Comparison of ENCODE assay signal across 1 cellular context in the genomic region with DNA sequence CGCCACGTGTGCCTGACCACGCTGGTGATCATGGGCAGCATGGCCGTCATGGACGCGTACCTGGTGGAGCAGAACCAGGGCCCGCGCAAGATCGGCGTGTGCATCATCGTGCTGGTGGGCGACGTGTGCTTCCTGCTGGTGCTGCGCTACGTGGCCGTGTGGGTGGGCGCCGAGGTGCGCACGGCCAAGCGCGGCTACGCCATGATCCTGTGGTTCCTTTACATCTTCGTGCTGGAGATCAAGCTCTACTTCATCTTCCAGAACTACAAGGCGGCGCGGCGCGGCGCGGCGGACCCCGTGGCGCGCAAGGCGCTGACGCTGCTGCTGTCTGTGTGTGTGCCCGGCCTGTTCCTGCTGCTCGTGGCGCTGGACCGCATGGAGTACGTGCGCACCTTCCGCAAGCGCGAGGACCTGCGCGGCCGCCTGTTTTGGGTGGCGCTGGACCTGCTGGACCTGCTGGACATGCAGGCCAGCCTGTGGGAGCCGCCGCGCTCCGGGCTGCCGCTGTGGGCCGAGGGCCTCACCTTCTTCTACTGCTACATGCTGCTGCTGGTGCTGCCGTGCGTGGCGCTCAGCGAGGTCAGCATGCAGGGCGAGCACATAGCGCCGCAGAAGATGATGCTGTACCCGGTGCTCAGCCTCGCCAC.
TF ChIP-seq lines count a peak whose summit lies in the region.

No MANE protein-coding gene starts in this region.

TF ChIP-seq in HepG2, 621 proteins besides CTCF, POLR2A, EP300 and RAD21 (continues in another document):
- TF ChIP-seq, protein P1, sequence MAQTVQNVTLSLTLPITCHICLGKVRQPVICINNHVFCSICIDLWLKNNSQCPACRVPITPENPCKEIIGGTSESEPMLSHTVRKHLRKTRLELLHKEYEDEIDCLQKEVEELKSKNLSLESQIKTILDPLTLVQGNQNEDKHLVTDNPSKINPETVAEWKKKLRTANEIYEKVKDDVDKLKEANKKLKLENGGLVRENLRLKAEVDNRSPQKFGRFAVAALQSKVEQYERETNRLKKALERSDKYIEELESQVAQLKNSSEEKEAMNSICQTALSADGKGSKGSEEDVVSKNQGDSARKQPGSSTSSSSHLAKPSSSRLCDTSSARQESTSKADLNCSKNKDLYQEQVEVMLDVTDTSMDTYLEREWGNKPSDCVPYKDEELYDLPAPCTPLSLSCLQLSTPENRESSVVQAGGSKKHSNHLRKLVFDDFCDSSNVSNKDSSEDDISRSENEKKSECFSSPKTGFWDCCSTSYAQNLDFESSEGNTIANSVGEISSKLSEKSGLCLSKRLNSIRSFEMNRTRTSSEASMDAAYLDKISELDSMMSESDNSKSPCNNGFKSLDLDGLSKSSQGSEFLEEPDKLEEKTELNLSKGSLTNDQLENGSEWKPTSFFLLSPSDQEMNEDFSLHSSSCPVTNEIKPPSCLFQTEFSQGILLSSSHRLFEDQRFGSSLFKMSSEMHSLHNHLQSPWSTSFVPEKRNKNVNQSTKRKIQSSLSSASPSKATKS (CRISPR knock-in tag; IDR thresholded peaks at IDR 0.05), result no peak
- TF ChIP-seq ZNF83 (CRISPR knock-in tag; IDR thresholded peaks at IDR 0.05; ENCODE audit: borderline replicate concordance) (0 out of 2 replicates have a peak, but pooled peaks have one; percentile 18), HES4 (CRISPR knock-in tag; IDR thresholded peaks at IDR 0.05; ENCODE audit: borderline replicate concordance) (no peak), GTF3A (CRISPR knock-in tag; conservative IDR thresholded peaks at IDR 0.05) (no peak), CAMTA2 (CRISPR knock-in tag; IDR thresholded peaks at IDR 0.05; ENCODE audit: borderline replicate concordance) (no peak), DNMT1 (CRISPR knock-in tag; IDR thresholded peaks at IDR 0.05) (peak; percentile 14; the same call in 1 of the 2 replicates), HNRNPUL1 (IDR thresholded peaks at IDR 0.05; ENCODE audit: low read depth, low read length) (no peak), TBL1XR1 (IDR thresholded peaks at IDR 0.05; ENCODE audit: borderline replicate concordance, low read length, partially characterized antibody) (no peak), ZNF546 (CRISPR knock-in tag; conservative IDR thresholded peaks at IDR 0.05) (no peak), TP53 (CRISPR knock-in tag; conservative IDR thresholded peaks at IDR 0.05) (no peak), ZNF549 (CRISPR knock-in tag; IDR thresholded peaks at IDR 0.05) (no peak), MIER3 (CRISPR knock-in tag; IDR thresholded peaks at IDR 0.05; ENCODE audit: borderline replicate concordance) (no peak), MAZ (IDR thresholded peaks at IDR 0.05; ENCODE audit: borderline replicate concordance, low read depth, low read length) (no peak), MAZ (CRISPR knock-in tag; IDR thresholded peaks at IDR 0.05; ENCODE audit: low read depth) (0 out of 2 replicates have a peak, but pooled peaks have one; percentile 1), ZNF883 (CRISPR knock-in tag; IDR thresholded peaks at IDR 0.05; ENCODE audit: not compliant biosample characterization) (peak; percentile 16), WIZ (CRISPR knock-in tag; IDR thresholded peaks at IDR 0.05) (no peak), HOXA3 (CRISPR knock-in tag; IDR thresholded peaks at IDR 0.05) (peak; percentile 54; the same call in 1 of the 2 replicates), AGO1 (IDR thresholded peaks at IDR 0.05; ENCODE audit: low read depth, low read length, poor library complexity, severe bottlenecking) (no peak), ZBTB38 (CRISPR knock-in tag; IDR thresholded peaks at IDR 0.05) (peak; percentile 92), ZNF577 (CRISPR knock-in tag; IDR thresholded peaks at IDR 0.05; ENCODE audit: borderline replicate concordance, low read depth) (no peak), CREB1 (IDR thresholded peaks at IDR 0.05) (no peak), CREB1 (CRISPR knock-in tag; IDR thresholded peaks at IDR 0.05) (no peak), KDM5A (IDR thresholded peaks at IDR 0.05; ENCODE audit: borderline replicate concordance, low read length) (no peak), TCF7L2 (IDR thresholded peaks at IDR 0.05; ENCODE audit: low read depth, low read length) (no peak), SIN3A (IDR thresholded peaks at IDR 0.05; ENCODE audit: borderline replicate concordance, low read depth, low read length) (no peak), MXD4 (CRISPR knock-in tag; IDR thresholded peaks at IDR 0.05) (no peak), ZNF343 (CRISPR knock-in tag; IDR thresholded peaks at IDR 0.05) (no peak), ZMYM4 (CRISPR knock-in tag; IDR thresholded peaks at IDR 0.05) (no peak), ZNF501 (CRISPR knock-in tag; IDR thresholded peaks at IDR 0.05) (no peak), SRY (CRISPR knock-in tag; IDR thresholded peaks at IDR 0.05) (no peak), HNRNPH1 (optimal IDR thresholded peaks at IDR 0.05; ENCODE audit: low read depth, low read length) (no peak)
- TF ChIP-seq, protein P2, sequence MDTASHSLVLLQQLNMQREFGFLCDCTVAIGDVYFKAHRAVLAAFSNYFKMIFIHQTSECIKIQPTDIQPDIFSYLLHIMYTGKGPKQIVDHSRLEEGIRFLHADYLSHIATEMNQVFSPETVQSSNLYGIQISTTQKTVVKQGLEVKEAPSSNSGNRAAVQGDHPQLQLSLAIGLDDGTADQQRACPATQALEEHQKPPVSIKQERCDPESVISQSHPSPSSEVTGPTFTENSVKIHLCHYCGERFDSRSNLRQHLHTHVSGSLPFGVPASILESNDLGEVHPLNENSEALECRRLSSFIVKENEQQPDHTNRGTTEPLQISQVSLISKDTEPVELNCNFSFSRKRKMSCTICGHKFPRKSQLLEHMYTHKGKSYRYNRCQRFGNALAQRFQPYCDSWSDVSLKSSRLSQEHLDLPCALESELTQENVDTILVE (CRISPR knock-in tag; IDR thresholded peaks at IDR 0.05), result no peak
- TF ChIP-seq, protein P3, sequence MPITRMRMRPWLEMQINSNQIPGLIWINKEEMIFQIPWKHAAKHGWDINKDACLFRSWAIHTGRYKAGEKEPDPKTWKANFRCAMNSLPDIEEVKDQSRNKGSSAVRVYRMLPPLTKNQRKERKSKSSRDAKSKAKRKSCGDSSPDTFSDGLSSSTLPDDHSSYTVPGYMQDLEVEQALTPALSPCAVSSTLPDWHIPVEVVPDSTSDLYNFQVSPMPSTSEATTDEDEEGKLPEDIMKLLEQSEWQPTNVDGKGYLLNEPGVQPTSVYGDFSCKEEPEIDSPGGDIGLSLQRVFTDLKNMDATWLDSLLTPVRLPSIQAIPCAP (CRISPR knock-in tag; IDR thresholded peaks at IDR 0.05; ENCODE audit: low read depth), result no peak
- TF ChIP-seq, protein P4, sequence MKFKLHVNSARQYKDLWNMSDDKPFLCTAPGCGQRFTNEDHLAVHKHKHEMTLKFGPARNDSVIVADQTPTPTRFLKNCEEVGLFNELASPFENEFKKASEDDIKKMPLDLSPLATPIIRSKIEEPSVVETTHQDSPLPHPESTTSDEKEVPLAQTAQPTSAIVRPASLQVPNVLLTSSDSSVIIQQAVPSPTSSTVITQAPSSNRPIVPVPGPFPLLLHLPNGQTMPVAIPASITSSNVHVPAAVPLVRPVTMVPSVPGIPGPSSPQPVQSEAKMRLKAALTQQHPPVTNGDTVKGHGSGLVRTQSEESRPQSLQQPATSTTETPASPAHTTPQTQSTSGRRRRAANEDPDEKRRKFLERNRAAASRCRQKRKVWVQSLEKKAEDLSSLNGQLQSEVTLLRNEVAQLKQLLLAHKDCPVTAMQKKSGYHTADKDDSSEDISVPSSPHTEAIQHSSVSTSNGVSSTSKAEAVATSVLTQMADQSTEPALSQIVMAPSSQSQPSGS (CRISPR knock-in tag; IDR thresholded peaks at IDR 0.05), result no peak
- TF ChIP-seq, protein P5, sequence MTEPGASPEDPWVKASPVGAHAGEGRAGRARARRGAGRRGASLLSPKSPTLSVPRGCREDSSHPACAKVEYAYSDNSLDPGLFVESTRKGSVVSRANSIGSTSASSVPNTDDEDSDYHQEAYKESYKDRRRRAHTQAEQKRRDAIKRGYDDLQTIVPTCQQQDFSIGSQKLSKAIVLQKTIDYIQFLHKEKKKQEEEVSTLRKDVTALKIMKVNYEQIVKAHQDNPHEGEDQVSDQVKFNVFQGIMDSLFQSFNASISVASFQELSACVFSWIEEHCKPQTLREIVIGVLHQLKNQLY (CRISPR knock-in tag; IDR thresholded peaks at IDR 0.05), result no peak
- TF ChIP-seq, protein P6, sequence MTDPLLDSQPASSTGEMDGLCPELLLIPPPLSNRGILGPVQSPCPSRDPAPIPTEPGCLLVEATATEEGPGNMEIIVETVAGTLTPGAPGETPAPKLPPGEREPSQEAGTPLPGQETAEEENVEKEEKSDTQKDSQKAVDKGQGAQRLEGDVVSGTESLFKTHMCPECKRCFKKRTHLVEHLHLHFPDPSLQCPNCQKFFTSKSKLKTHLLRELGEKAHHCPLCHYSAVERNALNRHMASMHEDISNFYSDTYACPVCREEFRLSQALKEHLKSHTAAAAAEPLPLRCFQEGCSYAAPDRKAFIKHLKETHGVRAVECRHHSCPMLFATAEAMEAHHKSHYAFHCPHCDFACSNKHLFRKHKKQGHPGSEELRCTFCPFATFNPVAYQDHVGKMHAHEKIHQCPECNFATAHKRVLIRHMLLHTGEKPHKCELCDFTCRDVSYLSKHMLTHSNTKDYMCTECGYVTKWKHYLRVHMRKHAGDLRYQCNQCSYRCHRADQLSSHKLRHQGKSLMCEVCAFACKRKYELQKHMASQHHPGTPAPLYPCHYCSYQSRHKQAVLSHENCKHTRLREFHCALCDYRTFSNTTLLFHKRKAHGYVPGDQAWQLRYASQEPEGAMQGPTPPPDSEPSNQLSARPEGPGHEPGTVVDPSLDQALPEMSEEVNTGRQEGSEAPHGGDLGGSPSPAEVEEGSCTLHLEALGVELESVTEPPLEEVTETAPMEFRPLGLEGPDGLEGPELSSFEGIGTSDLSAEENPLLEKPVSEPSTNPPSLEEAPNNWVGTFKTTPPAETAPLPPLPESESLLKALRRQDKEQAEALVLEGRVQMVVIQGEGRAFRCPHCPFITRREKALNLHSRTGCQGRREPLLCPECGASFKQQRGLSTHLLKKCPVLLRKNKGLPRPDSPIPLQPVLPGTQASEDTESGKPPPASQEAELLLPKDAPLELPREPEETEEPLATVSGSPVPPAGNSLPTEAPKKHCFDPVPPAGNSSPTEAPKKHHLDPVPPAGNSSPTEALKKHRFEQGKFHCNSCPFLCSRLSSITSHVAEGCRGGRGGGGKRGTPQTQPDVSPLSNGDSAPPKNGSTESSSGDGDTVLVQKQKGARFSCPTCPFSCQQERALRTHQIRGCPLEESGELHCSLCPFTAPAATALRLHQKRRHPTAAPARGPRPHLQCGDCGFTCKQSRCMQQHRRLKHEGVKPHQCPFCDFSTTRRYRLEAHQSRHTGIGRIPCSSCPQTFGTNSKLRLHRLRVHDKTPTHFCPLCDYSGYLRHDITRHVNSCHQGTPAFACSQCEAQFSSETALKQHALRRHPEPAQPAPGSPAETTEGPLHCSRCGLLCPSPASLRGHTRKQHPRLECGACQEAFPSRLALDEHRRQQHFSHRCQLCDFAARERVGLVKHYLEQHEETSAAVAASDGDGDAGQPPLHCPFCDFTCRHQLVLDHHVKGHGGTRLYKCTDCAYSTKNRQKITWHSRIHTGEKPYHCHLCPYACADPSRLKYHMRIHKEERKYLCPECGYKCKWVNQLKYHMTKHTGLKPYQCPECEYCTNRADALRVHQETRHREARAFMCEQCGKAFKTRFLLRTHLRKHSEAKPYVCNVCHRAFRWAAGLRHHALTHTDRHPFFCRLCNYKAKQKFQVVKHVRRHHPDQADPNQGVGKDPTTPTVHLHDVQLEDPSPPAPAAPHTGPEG (CRISPR knock-in tag; IDR thresholded peaks at IDR 0.05), result no peak
- TF ChIP-seq, protein P7, sequence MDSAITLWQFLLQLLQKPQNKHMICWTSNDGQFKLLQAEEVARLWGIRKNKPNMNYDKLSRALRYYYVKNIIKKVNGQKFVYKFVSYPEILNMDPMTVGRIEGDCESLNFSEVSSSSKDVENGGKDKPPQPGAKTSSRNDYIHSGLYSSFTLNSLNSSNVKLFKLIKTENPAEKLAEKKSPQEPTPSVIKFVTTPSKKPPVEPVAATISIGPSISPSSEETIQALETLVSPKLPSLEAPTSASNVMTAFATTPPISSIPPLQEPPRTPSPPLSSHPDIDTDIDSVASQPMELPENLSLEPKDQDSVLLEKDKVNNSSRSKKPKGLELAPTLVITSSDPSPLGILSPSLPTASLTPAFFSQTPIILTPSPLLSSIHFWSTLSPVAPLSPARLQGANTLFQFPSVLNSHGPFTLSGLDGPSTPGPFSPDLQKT (CRISPR knock-in tag; IDR thresholded peaks at IDR 0.05; ENCODE audit: borderline replicate concordance), result no peak
- TF ChIP-seq, protein P8, sequence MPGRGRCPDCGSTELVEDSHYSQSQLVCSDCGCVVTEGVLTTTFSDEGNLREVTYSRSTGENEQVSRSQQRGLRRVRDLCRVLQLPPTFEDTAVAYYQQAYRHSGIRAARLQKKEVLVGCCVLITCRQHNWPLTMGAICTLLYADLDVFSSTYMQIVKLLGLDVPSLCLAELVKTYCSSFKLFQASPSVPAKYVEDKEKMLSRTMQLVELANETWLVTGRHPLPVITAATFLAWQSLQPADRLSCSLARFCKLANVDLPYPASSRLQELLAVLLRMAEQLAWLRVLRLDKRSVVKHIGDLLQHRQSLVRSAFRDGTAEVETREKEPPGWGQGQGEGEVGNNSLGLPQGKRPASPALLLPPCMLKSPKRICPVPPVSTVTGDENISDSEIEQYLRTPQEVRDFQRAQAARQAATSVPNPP (CRISPR knock-in tag; IDR thresholded peaks at IDR 0.05), result no peak
- TF ChIP-seq, protein P9, sequence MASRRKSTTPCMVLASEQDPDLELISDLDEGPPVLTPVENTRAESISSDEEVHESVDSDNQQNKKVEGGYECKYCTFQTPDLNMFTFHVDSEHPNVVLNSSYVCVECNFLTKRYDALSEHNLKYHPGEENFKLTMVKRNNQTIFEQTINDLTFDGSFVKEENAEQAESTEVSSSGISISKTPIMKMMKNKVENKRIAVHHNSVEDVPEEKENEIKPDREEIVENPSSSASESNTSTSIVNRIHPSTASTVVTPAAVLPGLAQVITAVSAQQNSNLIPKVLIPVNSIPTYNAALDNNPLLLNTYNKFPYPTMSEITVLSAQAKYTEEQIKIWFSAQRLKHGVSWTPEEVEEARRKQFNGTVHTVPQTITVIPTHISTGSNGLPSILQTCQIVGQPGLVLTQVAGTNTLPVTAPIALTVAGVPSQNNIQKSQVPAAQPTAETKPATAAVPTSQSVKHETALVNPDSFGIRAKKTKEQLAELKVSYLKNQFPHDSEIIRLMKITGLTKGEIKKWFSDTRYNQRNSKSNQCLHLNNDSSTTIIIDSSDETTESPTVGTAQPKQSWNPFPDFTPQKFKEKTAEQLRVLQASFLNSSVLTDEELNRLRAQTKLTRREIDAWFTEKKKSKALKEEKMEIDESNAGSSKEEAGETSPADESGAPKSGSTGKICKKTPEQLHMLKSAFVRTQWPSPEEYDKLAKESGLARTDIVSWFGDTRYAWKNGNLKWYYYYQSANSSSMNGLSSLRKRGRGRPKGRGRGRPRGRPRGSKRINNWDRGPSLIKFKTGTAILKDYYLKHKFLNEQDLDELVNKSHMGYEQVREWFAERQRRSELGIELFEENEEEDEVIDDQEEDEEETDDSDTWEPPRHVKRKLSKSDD (CRISPR knock-in tag; IDR thresholded peaks at IDR 0.05; ENCODE audit: low read depth), result peak; percentile 60; the same call in 1 of the 2 replicates
